Comparison of ENCODE assay signal across 16 cellular contexts in genomic region chr21:16262109-16262508, GRCh38.
DNase-seq lines count a peak whose midpoint lies in the region; ATAC-seq, FAIRE-seq and TF ChIP-seq lines count a peak whose summit lies in the region.
"Had no signal": no experiment of that assay in that cellular context is flagged by ENCODE, and none has a peak within 500 bp of the region (broad histone marks: within the 10 kb centered on the region; RNA-seq: fewer than 3 reads in every experiment).

No MANE protein-coding gene starts in this region.

- no peaks in the 10 kb centered on the region for H3K79me2 ChIP-seq in PC-3 (ENCODE audit: low read length)

- no peaks in the 10 kb centered on the region for H3K4me1 ChIP-seq in PC-3 (ENCODE audit: insufficient read depth, low read length)
- H3K4me1 ChIP-seq: BE2C had no signal

- ATAC-seq in PC-3 = peak; percentile 53
- ATAC-seq: GM12878 had no signal

- peak; percentile 19 for DNase-seq in H4 (ENCODE audit: low spot score)
- no peak for DNase-seq in PC-3
- DNase-seq in renal cortical epithelial cell (ENCODE audit: low read depth) = peak; percentile 29
- DNase-seq in MCF 10A (ENCODE audit: unreplicated experiment) = no peak
- DNase-seq in activated naive CD4-positive, alpha-beta T cell treated with Interleukin-2 at 50 U/mL for 16 hours = no peak
- DNase-seq: ACHN; BE2C; CD4-positive, alpha-beta T cell; DMS53; DND-41; EL; GOT3; H9 had no signal

- no peak for TF ChIP-seq CTCF in PC-3 (conservative IDR thresholded peaks at IDR 0.05; ENCODE audit: low read depth, low read length)
- no peak for TF ChIP-seq CTCF in MCF 10A (IDR thresholded peaks at IDR 0.05; ENCODE audit: unreplicated experiment)

- POLR2A ChIA-PET in PC-3 (lab: Charles Lee; ENCODE audit: unreplicated experiment) = no interaction called here
- POLR2A ChIA-PET in MCF 10A (lab: Yijun Ruan, JAX) = no interaction called here

- CTCF ChIA-PET in PC-3 (lab: Charles Lee) (no interaction called here), MCF 10A (lab: Yijun Ruan, JAX) (no interaction called here)

- H3K4me2 ChIP-seq in PC-3 (ENCODE audit: low read length) = no peak overlapping the region

- H3K9ac ChIP-seq in PC-3 (ENCODE audit: low read length) = no peak overlapping the region

- H3K4me3 Mint-ChIP-seq in MCF 10A (ENCODE audit: unreplicated experiment) = no peak overlapping the region
- H3K4me3 Mint-ChIP-seq: CD4-positive, alpha-beta T cell; H9 had no signal

- peak; percentile 29 for FAIRE-seq in A204.1 (lab: Jason Lieb, UNC)
- FAIRE-seq: GM12878 had no signal

- H3K9me2 ChIP-seq in PC-3 (replicated peaks; ENCODE audit: low read length) = no peaks in the 10 kb centered on the region

- H3K27me3 ChIP-seq in PC-3 (ENCODE audit: low read length) = peaks cover 23% of the 10 kb centered on the region
- H3K27me3 ChIP-seq: BE2C had no signal

- H3K9me3 Mint-ChIP-seq in MCF 10A (ENCODE audit: unreplicated experiment) = no peaks in the 10 kb centered on the region
- H3K9me3 Mint-ChIP-seq: CD4-positive, alpha-beta T cell; H9 had no signal

- H3F3A ChIP-seq in PC-3 (ENCODE audit: low read length, unreplicated experiment) = no peaks in the 10 kb centered on the region

- H3K4me3 ChIP-seq in PC-3 (ENCODE audit: low read length) = no peak overlapping the region
- H3K4me3 ChIP-seq: GM12878 had no signal

- H3K4me1 Mint-ChIP-seq in MCF 10A (ENCODE audit: insufficient read depth, unreplicated experiment) = no peaks in the 10 kb centered on the region
- H3K4me1 Mint-ChIP-seq: H9 had no signal

- no peaks in the 10 kb centered on the region for H3K36me3 Mint-ChIP-seq in MCF 10A (ENCODE audit: insufficient read depth, unreplicated experiment)

- H4K20me1 ChIP-seq in PC-3 (ENCODE audit: low read length) = no peaks in the 10 kb centered on the region

- no peak overlapping the region for H3K27ac ChIP-seq in PC-3 (ENCODE audit: low read length)
- H3K27ac ChIP-seq: C4-2B had no signal

- H3K27me3 Mint-ChIP-seq in MCF 10A (ENCODE audit: insufficient read depth, unreplicated experiment) = peaks cover 27% of the 10 kb centered on the region
- H3K27me3 Mint-ChIP-seq: CD4-positive, alpha-beta T cell had no signal

- BruUV-seq in PC-3 (replicated peaks; lab: Mats Ljungman, UMichigan) = no TSS peak
- BruUV-seq in MCF 10A (replicated peaks; lab: Mats Ljungman, UMichigan) = no TSS peak

- H2AFZ ChIP-seq in PC-3 (ENCODE audit: low read length) = no peak overlapping the region

- no peaks in the 10 kb centered on the region for H3K36me3 ChIP-seq in PC-3 (ENCODE audit: low read depth, low read length)
- H3K36me3 ChIP-seq: BE2C had no signal

- no peaks in the 10 kb centered on the region for H3K9me3 ChIP-seq in PC-3 (ENCODE audit: low read length)
- H3K9me3 ChIP-seq: BE2C had no signal

- intact Hi-C loops in PC-3 (cut with micrococcal nuclease) = no loop called here
- intact Hi-C loops in MCF 10A (cut with micrococcal nuclease) = no loop called here

- no peak overlapping the region for H3K27ac Mint-ChIP-seq in MCF 10A (ENCODE audit: low read depth, unreplicated experiment)
- H3K27ac Mint-ChIP-seq: CD4-positive, alpha-beta T cell; H9 had no signal

Comparison
In these comparisons a context has a peak if more than half of its experiments do, and no peak if none do; other contexts are left out.
1. DNase-seq: peak in H4 (single experiment) and renal cortical epithelial cell (single experiment); none in PC-3 (single experiment), MCF 10A (single experiment) and activated naive CD4-positive, alpha-beta T cell treated with Interleukin-2 at 50 U/mL for 16 hours (single experiment).